ENCODE assay signal across 10 cellular contexts in the genomic region with DNA sequence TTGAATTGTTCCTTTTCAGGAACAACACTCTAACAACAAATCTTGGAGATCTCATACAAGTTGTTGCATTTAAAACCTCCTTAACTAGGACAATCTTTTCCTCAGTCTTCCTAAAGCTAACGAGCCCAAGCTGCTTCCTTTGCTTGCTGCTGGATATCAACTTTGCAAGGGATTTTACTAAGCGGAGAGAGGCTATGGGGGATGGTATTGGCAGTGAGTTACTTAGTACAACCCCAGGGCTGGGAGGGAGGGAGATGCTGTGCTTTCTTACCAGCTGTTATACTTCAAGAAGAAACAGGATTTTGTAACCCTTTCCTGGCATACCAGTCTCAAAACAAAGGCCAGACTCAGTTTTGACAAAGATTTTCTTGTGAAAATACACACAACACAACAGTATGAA. TPM values are rescaled to one million over a fixed set of nuclear protein-coding genes. Genes with fewer than 3 reads are reported as not detected.
A peak's percentile ranks its signal among the peaks of the same experiment; 100 is the strongest.
DNase-seq lines count a peak whose midpoint lies in the region; TF ChIP-seq lines count a peak whose summit lies in the region.
"Had no signal": no experiment of that assay in that cellular context is flagged by ENCODE, and none has a peak within 500 bp of the region (broad histone marks: within the 10 kb centered on the region; RNA-seq: fewer than 3 reads in every experiment).

No MANE protein-coding gene starts in this region.

- H3K27ac Mint-ChIP-seq in CD4-positive, alpha-beta memory T cell: no peak overlapping the region

- H3K4me1 ChIP-seq in SK-N-SH (ENCODE audit: control insufficient read depth in 1 of 2, insufficient read depth in 2 of 2, low read depth in 1 of 2, low read length in 1 of 2) (peaks cover 10 to 31% of the 10 kb centered on the region in 2 experiments; a peak in 3 of 4 replicates), ovary (ENCODE audit: insufficient read depth) (peaks cover 20% of the 10 kb centered on the region)
- H3K4me1 ChIP-seq in CD4-positive, alpha-beta memory T cell (ENCODE audit: insufficient read depth, low read length): no peaks in the 10 kb centered on the region

- no peak overlapping the region for H3K4me3 Mint-ChIP-seq in CD4-positive, alpha-beta memory T cell

- H3K36me3 Mint-ChIP-seq in CD4-positive, alpha-beta memory T cell: no peaks in the 10 kb centered on the region

- DNase-seq in BJ (ENCODE audit: low read depth): peak; percentile 86
- DNase-seq in SK-N-SH: no peak
- DNase-seq in glomerular visceral epithelial cell (ENCODE audit: extremely low spot score): peak; percentile 52
- DNase-seq in ovary: peak; percentile 61 to 81 (median 76)
- no peak for DNase-seq in NCI-H345 (lab: John Stamatoyannopoulos, UW)
- DNase-seq in activated CD8-positive, alpha-beta memory T cell treated with anti-CD3 and anti-CD28 coated beads for 24 hours: no peak
- DNase-seq in COR-L47 (lab: John Stamatoyannopoulos, UW): no peak
- no peak for DNase-seq in CD4-positive, alpha-beta memory T cell
- DNase-seq: caudate nucleus, PC-9 had no signal

- H3K27ac ChIP-seq in SK-N-SH (ENCODE audit: low read depth in 2 of 2, low read length in 1 of 2) (peak overlapping the region; percentile 96 to 100), ovary (peak overlapping the region; percentile 65 to 87)
- no peak overlapping the region for H3K27ac ChIP-seq in CD4-positive, alpha-beta memory T cell (ENCODE audit: low read depth, low read length)
- H3K27ac ChIP-seq: PC-9 had no signal

- H2AFZ ChIP-seq in SK-N-SH (ENCODE audit: low read depth): peak overlapping the region; percentile 50; the same call in 1 of the 2 replicates
- H2AFZ ChIP-seq: PC-9 had no signal

- H3K9me2 ChIP-seq in SK-N-SH: no peaks in the 10 kb centered on the region

- CTCF ChIA-PET in BJ (lab: Yijun Ruan, JAX): interaction anchor here (0.9 to 3.3 kb wide), 6 partner anchors 9 to 87 kb away, joined by 3 to 31 read pairs (median 6); partner anchors contain the start of gene COL1A2
- CTCF ChIA-PET in SK-N-SH (lab: Yijun Ruan, JAX): interaction anchor here (0.8 to 1.2 kb wide), 2 partner anchors 61 to 80 kb away, joined by 3 to 4 read pairs; no protein-coding TSS in a partner anchor
- CTCF ChIA-PET in CD4-positive, alpha-beta memory T cell (lab: Charles Lee; ENCODE audit: partially characterized antibody): no interaction called here

- no peaks in the 10 kb centered on the region for H4K20me1 ChIP-seq in SK-N-SH (ENCODE audit: insufficient read depth)

- peak overlapping the region; percentile 81 for H3K9ac ChIP-seq in SK-N-SH

- TF ChIP-seq CTCF in BJ (IDR thresholded peaks at IDR 0.05; ENCODE audit: insufficient read depth, low read depth, low read length): no peak
- TF ChIP-seq CTCF in SK-N-SH (IDR thresholded peaks at IDR 0.05): no peak
- no peak for TF ChIP-seq CTCF in ovary (IDR thresholded peaks at IDR 0.05)

- H3K4me3 ChIP-seq in BJ (ENCODE audit: low read depth, low read length) (peak overlapping the region; percentile 43), SK-N-SH (ENCODE audit: low read depth in 2 of 2, low read length in 1 of 2) (no peak overlapping the region; a peak in 1 of 4 replicates), ovary (no peak overlapping the region)
- no peak overlapping the region for H3K4me3 ChIP-seq in CD4-positive, alpha-beta memory T cell (ENCODE audit: low read length in 2 of 2)
- H3K4me3 ChIP-seq: PC-9 had no signal

- H3K36me3 ChIP-seq in BJ (ENCODE audit: control insufficient read depth, insufficient read depth, low read length) (no peaks in the 10 kb centered on the region), SK-N-SH (replicated peaks in 1 of 2; ENCODE audit: control insufficient read depth in 1 of 2, insufficient read depth in 2 of 2, low read length in 1 of 2) (peaks cover 0 to 9% of the 10 kb centered on the region in 2 experiments), ovary (no peaks in the 10 kb centered on the region)
- H3K36me3 ChIP-seq in CD4-positive, alpha-beta memory T cell (ENCODE audit: insufficient read depth, low read length): no peaks in the 10 kb centered on the region

- intact Hi-C loops in ovary (cut with DNase I): loop anchor here in 1 of 4 donors (2.0 to 5.0 kb wide), 2 partner anchors 20 to 78 kb away; partner anchors contain the start of gene COL1A2
- intact Hi-C loops in CD4-positive, alpha-beta memory T cell (cut with micrococcal nuclease): no loop called here

- no peaks in the 10 kb centered on the region for H3K79me2 ChIP-seq in SK-N-SH (ENCODE audit: insufficient read depth)

- H3K27me3 ChIP-seq in BJ (ENCODE audit: control insufficient read depth, insufficient read depth, low read length) (no peaks in the 10 kb centered on the region), SK-N-SH (ENCODE audit: insufficient read depth) (no peaks in the 10 kb centered on the region), ovary (no peaks in the 10 kb centered on the region)
- H3K27me3 ChIP-seq in CD4-positive, alpha-beta memory T cell (ENCODE audit: insufficient read depth, low read length): no peaks in the 10 kb centered on the region

- WGBS in SK-N-SH (ENCODE audit: low lambda C conversion rate): 12% methylated on average over 2 of the region's 2 CpGs
- WGBS in ovary, 3 donors: 2 to 6% (median 2%) methylated on average over 2 of the region's 2 CpGs

- no peaks in the 10 kb centered on the region for H3K4me1 Mint-ChIP-seq in CD4-positive, alpha-beta memory T cell

- H3K9me3 ChIP-seq in SK-N-SH (no peaks in the 10 kb centered on the region), ovary (no peaks in the 10 kb centered on the region)
- no peaks in the 10 kb centered on the region for H3K9me3 ChIP-seq in CD4-positive, alpha-beta memory T cell (ENCODE audit: control insufficient read depth in 1 of 2, low read length in 2 of 2)

- H3K4me2 ChIP-seq in SK-N-SH: peak overlapping the region; percentile 73
- H3K4me2 ChIP-seq: PC-9 had no signal

- POLR2A ChIA-PET in BJ (lab: Charles Lee) (interaction anchor here (0.5 to 3.0 kb wide), 12 partner anchors 8 to 372 kb away, joined by 3 to 104 read pairs (median 4); partner anchors contain the start of gene COL1A2), SK-N-SH (lab: Yijun Ruan, JAX) (no interaction called here)
- POLR2A ChIA-PET in CD4-positive, alpha-beta memory T cell (lab: Charles Lee; ENCODE audit: partially characterized antibody): no interaction called here

- TF ChIP-seq EP300 in SK-N-SH (IDR thresholded peaks at IDR 0.05; ENCODE audit: borderline replicate concordance in 1 of 2, low read depth in 1 of 2, low read length in 1 of 2): peak in 1 of 2 experiments; percentile 76; a peak in 1 of 4 replicates
- TF ChIP-seq EP300 in ovary (IDR thresholded peaks at IDR 0.05): no peak

- TF ChIP-seq RAD21 in SK-N-SH (IDR thresholded peaks at IDR 0.05; ENCODE audit: low read length): no peak

- peaks cover 7 to 16% of the 10 kb centered on the region in 2 donors for H3K27me3 Mint-ChIP-seq in CD4-positive, alpha-beta memory T cell

- H3K9me3 Mint-ChIP-seq in CD4-positive, alpha-beta memory T cell: peaks cover 0 to 4% (median 1%) of the 10 kb centered on the region in 8 donors

- no peak for TF ChIP-seq POLR2A in ovary (IDR thresholded peaks at IDR 0.05)

- H3F3A ChIP-seq in SK-N-SH (replicated peaks; ENCODE audit: insufficient read depth): peaks cover 36% of the 10 kb centered on the region

TF ChIP-seq in SK-N-SH, 30 proteins besides CTCF, POLR2A, EP300 and RAD21 (continues in another document):
- TF ChIP-seq NRF1 (IDR thresholded peaks at IDR 0.05; ENCODE audit: low read depth, low read length) (no peak), JUND (IDR thresholded peaks at IDR 0.05) (peak; percentile 53; the same call in 1 of the 2 replicates), MEF2A (IDR thresholded peaks at IDR 0.05; ENCODE audit: borderline replicate concordance, low read depth) (no peak), YY1 (IDR thresholded peaks at IDR 0.05; ENCODE audit: low read depth) (no peak), TEAD4 (IDR thresholded peaks at IDR 0.05; ENCODE audit: borderline replicate concordance, insufficient read depth) (no peak), TCF12 (IDR thresholded peaks at IDR 0.05) (peak; percentile 80), SMC3 (IDR thresholded peaks at IDR 0.05; ENCODE audit: low read depth, low read length) (peak; percentile 20; the same call in 1 of the 2 replicates)
- TF ChIP-seq, protein P1, sequence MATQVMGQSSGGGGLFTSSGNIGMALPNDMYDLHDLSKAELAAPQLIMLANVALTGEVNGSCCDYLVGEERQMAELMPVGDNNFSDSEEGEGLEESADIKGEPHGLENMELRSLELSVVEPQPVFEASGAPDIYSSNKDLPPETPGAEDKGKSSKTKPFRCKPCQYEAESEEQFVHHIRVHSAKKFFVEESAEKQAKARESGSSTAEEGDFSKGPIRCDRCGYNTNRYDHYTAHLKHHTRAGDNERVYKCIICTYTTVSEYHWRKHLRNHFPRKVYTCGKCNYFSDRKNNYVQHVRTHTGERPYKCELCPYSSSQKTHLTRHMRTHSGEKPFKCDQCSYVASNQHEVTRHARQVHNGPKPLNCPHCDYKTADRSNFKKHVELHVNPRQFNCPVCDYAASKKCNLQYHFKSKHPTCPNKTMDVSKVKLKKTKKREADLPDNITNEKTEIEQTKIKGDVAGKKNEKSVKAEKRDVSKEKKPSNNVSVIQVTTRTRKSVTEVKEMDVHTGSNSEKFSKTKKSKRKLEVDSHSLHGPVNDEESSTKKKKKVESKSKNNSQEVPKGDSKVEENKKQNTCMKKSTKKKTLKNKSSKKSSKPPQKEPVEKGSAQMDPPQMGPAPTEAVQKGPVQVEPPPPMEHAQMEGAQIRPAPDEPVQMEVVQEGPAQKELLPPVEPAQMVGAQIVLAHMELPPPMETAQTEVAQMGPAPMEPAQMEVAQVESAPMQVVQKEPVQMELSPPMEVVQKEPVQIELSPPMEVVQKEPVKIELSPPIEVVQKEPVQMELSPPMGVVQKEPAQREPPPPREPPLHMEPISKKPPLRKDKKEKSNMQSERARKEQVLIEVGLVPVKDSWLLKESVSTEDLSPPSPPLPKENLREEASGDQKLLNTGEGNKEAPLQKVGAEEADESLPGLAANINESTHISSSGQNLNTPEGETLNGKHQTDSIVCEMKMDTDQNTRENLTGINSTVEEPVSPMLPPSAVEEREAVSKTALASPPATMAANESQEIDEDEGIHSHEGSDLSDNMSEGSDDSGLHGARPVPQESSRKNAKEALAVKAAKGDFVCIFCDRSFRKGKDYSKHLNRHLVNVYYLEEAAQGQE (IDR thresholded peaks at IDR 0.05; ENCODE audit: low read depth, low read length): peak; percentile 67; the same call in 1 of the 2 replicates

RNA-seq across cellular contexts. Expression of gene COL1A2, which starts 19.5 kb away (rescaled TPM):
- 4,875 and 8,996 TPM in 2 replicates for polyA plus RNA-seq in BJ (2011; rRNA removed)
- 1,734 and 2,279 TPM in 2 replicates for polyA minus RNA-seq in BJ (2011; rRNA and poly(A)+ RNA removed)
- polyA plus RNA-seq in SK-N-SH (2012; rRNA removed): 4.5 and 11.4 TPM in 2 replicates
- polyA plus RNA-seq in SK-N-SH (2012; cell fraction: cytosol; rRNA removed): 6.5 and 7.3 TPM in 2 replicates
- polyA plus RNA-seq in SK-N-SH (2012; cell fraction: nucleus; rRNA removed): 13.4 and 14.1 TPM in 2 replicates
- 100 to 1,000 TPM; 133 to 659 (median 497) TPM for total RNA-seq in ovary
- 1,000 to 10,000 TPM in 1 of 2 donors, 100 to 1,000 TPM in 1; 457 to 2,370 TPM for polyA plus RNA-seq in ovary
- total RNA-seq in CD4-positive, alpha-beta memory T cell: not detected
- not detected for polyA plus RNA-seq in CD4-positive, alpha-beta memory T cell
- total RNA-seq: PC-9 had no signal

Comparison
In these comparisons a context has a peak if more than half of its experiments do, and no peak if none do; other contexts are left out.
1. DNase-seq: peak in BJ (single experiment), glomerular visceral epithelial cell (single experiment) and ovary (5 of 5); none in SK-N-SH (single experiment), NCI-H345 (single experiment), activated CD8-positive, alpha-beta memory T cell treated with anti-CD3 and anti-CD28 coated beads for 24 hours (single experiment), COR-L47 (single experiment) and CD4-positive, alpha-beta memory T cell (0 of 5).
2. RNA of gene COL1A2, which starts 19.5 kb away (polyA plus RNA-seq): 4,875 to 8,996 TPM in BJ and 457 to 2,370 TPM in ovary; 4.5 to 14.1 TPM in SK-N-SH and not detected in CD4-positive, alpha-beta memory T cell; every median in the first group is over 10 times any median in the second.